ENCODE assay signal across 7 cellular contexts in the genomic region with DNA sequence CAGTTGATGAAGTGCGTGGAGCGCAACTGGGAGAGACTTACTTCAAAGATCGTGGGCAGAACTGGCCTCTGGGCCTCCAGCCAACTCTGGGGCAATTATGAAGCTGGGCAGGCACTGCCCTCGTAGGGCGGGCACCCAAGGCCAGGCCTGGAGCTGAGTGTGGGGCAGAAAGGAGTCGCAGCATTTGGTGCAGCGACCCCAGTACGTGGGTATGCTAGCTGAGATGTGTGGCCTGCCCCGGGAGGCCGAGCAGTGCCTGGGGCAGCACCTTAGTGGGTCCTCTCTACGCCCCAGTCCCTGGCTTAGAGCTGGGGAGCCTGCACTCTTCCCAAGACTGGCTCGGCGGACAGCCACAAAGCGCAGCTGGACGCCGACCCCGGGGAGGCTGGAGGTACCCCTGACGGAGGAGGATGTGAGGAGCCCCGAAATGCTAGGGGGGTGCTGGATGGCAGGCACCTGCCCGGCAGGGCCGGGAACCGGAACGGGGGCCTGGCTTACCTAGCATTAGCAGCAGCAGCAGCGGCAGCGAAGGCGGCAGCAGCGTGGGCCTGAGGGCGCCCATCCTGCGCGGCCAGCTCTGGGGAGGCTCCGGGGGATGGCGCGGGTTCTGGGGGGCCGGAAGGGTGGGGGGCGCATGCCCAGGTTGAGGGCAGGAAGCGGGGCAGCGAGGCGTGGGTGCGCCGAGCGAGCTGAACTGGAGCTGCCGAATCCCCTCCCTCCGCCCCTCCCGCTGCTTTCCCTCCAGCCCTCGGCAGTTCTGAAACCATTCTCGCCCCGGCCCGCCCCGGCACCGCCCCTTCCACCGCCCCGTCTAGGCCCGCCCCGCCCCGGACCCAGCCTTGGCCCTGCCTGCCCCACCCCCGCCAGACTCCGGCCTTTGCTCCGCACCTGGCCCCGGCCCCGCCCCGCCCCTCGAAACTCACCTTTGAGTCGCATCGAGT.
DNase-seq lines count a peak whose midpoint lies in the region; ATAC-seq lines count a peak whose summit lies in the region.

A gene with protein sequence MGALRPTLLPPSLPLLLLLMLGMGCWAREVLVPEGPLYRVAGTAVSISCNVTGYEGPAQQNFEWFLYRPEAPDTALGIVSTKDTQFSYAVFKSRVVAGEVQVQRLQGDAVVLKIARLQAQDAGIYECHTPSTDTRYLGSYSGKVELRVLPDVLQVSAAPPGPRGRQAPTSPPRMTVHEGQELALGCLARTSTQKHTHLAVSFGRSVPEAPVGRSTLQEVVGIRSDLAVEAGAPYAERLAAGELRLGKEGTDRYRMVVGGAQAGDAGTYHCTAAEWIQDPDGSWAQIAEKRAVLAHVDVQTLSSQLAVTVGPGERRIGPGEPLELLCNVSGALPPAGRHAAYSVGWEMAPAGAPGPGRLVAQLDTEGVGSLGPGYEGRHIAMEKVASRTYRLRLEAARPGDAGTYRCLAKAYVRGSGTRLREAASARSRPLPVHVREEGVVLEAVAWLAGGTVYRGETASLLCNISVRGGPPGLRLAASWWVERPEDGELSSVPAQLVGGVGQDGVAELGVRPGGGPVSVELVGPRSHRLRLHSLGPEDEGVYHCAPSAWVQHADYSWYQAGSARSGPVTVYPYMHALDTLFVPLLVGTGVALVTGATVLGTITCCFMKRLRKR (minus strand): TSS at position 709 of the 941 bp plus-strand sequence. CDS start 147 bp downstream, at position 562.

- H3K4me3 Mint-ChIP-seq in central memory CD8-positive, alpha-beta T cell, result peak within 1 kb of the TSS; percentile 85

- ATAC-seq in GM18520 (IDR thresholded peaks at IDR 0.05; ENCODE audit: unreplicated experiment), result peak; percentile 19
- peak; percentile 40 for ATAC-seq in HG02981 (IDR thresholded peaks at IDR 0.05; ENCODE audit: unreplicated experiment)
- ATAC-seq in activated CD4-positive, CD25-positive, alpha-beta regulatory T cell treated with anti-CD3 and anti-CD28 coated beads, Interleukin-2, amount 50 U/mL, for 24 hours, result peak; percentile 62 to 64
- ATAC-seq in central memory CD8-positive, alpha-beta T cell (replicated peaks; ENCODE audit: extremely low read depth, poor library complexity, severe bottlenecking), result peak; percentile 73

- H3K27me3 Mint-ChIP-seq in central memory CD8-positive, alpha-beta T cell, result no peaks in the 10 kb centered on the region

- peaks cover 44% of the 10 kb centered on the region for H3K4me1 Mint-ChIP-seq in central memory CD8-positive, alpha-beta T cell

- peaks cover 32% of the 10 kb centered on the region for H3K36me3 Mint-ChIP-seq in central memory CD8-positive, alpha-beta T cell (ENCODE audit: insufficient read depth)

- peak within 1 kb of the TSS; percentile 93 for H3K27ac Mint-ChIP-seq in central memory CD8-positive, alpha-beta T cell (ENCODE audit: low read depth)

- no peaks in the 10 kb centered on the region for H3K9me3 Mint-ChIP-seq in central memory CD8-positive, alpha-beta T cell

- DNase-seq in NCI-H2227 (lab: John Stamatoyannopoulos, UW; ENCODE audit: unreplicated experiment), result peak; percentile 95
- peak; percentile 85 to 88 for DNase-seq in central memory CD8-positive, alpha-beta T cell (ENCODE audit: low spot score in 2 of 2)
- DNase-seq in kidney glomerular epithelial cell (lab: John Stamatoyannopoulos, UW), result peak; percentile 78
- DNase-seq in stimulated activated CD4-positive, alpha-beta T cell treated with anti-CD3 and anti-CD28 coated beads, Interleukin-1b, Interleukin-23, amount 100 ng/mL, for 1 hour (ENCODE audit: low read depth in 2 of 2), result peak; percentile 83 to 88

Comparison
In these comparisons a context has a peak if more than half of its experiments do, and no peak if none do; other contexts are left out.
1. Peak in every context shown above with its lines: DNase-seq and ATAC-seq.
2. ATAC-seq: peak in every context shown above with its lines; median percentile 73 in central memory CD8-positive, alpha-beta T cell; 63 in activated CD4-positive, CD25-positive, alpha-beta regulatory T cell treated with anti-CD3 and anti-CD28 coated beads, Interleukin-2, amount 50 U/mL, for 24 hours; 40 in HG02981; 19 in GM18520.